Comparison of ENCODE assay signal across 20 cellular contexts in the genomic region with DNA sequence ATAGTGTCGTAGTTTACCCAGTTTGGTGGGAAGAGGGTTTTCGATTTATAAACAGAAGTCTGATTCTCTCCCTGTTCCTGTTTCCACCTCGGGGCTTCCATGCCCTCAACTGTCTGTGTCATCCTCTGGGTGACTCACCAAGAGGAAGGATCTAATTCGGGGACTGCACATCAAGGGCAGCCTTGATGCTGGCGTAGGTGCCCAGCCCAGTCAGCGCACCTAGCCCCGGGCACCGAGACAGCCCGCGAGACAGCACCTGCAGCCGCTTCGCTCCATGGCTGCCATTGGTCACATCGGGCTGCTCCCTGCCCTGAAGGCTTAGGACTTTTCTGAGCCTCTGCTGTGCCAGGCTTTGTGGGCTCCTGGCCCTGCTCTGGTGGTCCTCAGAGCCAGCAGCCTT. TPM values are rescaled to one million over a fixed set of nuclear protein-coding genes. Genes with fewer than 3 reads are reported as not detected.
A peak's percentile ranks its signal among the peaks of the same experiment; 100 is the strongest.
DNase-seq lines count a peak whose midpoint lies in the region; ATAC-seq and TF ChIP-seq lines count a peak whose summit lies in the region.
"Had no signal": no experiment of that assay in that cellular context is flagged by ENCODE, and none has a peak within 500 bp of the region (broad histone marks: within the 10 kb centered on the region; RNA-seq: fewer than 3 reads in every experiment).

No MANE protein-coding gene starts in this region.

- no peak overlapping the region for H3K9ac ChIP-seq in SK-N-SH

- in situ Hi-C loops in GM13977 (cut with MboI; ENCODE audit: low pct_unique_long_range_greater_than_20kb, low sequenced_read_pairs, unreplicated experiment) = no loop called here

- 48% methylated on average over 6 of the region's 13 CpGs for WGBS in SK-N-SH (ENCODE audit: low lambda C conversion rate)

- CTCF ChIA-PET in SK-N-SH (lab: Yijun Ruan, JAX) = no interaction called here

- H3K79me2 ChIP-seq in SK-N-SH (ENCODE audit: insufficient read depth) (no peaks in the 10 kb centered on the region; the same call in 1 of the 2 replicates), osteoblast (ENCODE audit: insufficient read depth, low read length) (peaks cover 14% of the 10 kb centered on the region)

- no peak for DNase-seq in SK-N-SH
- DNase-seq in Kasumi-1 (lab: John Stamatoyannopoulos, UW) = peak; percentile 12 to 21
- peak; percentile 42 for DNase-seq in SW480 (ENCODE audit: low spot score)
- peak; percentile 90 for DNase-seq in osteoblast (ENCODE audit: insufficient read length, low spot score, missing footprints)
- no peak for DNase-seq in NCI-H510A (lab: John Stamatoyannopoulos, UW)
- no peak for DNase-seq in COLO668 (lab: John Stamatoyannopoulos, UW; ENCODE audit: unreplicated experiment)
- no peak for DNase-seq in GM13977 (ENCODE audit: low spot score)
- DNase-seq: activated CD4-positive, alpha-beta T cell treated with anti-CD3 and anti-CD28 coated beads for 4 hours; activated naive CD4-positive, alpha-beta T cell treated with anti-CD3 and anti-CD28 coated beads for 36 hours; CD4-positive, CD25-positive, alpha-beta regulatory T cell; DMS79; hippocampal formation; islet precursor cell; KBM-7; NCI-H526; OCI-M1; stimulated activated CD8-positive, alpha-beta memory T cell treated with anti-CD3 and anti-CD28 coated beads, Interleukin-4, amount 100 ng/mL, for 48 hours had no signal

- ATAC-seq in SK-N-SH treated with all-trans-retinoic acid at 6 μM for 48 hours = no peak
- ATAC-seq: A549, GM23338 had no signal

- TF ChIP-seq RAD21 in SK-N-SH (IDR thresholded peaks at IDR 0.05; ENCODE audit: low read length) = no peak

- no peak overlapping the region for H2AFZ ChIP-seq in SK-N-SH (ENCODE audit: low read depth)
- H2AFZ ChIP-seq in osteoblast (ENCODE audit: low read length) = no peak overlapping the region
- H2AFZ ChIP-seq: GM23338 had no signal

- H4K20me1 ChIP-seq in SK-N-SH (ENCODE audit: insufficient read depth) (no peaks in the 10 kb centered on the region), osteoblast (ENCODE audit: insufficient read depth, low read length) (peaks cover 6% of the 10 kb centered on the region)

- no peak overlapping the region for H3K27ac ChIP-seq in SK-N-SH (ENCODE audit: low read depth in 2 of 2, low read length in 1 of 2)
- no peak overlapping the region for H3K27ac ChIP-seq in osteoblast (ENCODE audit: low read depth, low read length)
- H3K27ac ChIP-seq: A549 had no signal

- no peaks in the 10 kb centered on the region for H3F3A ChIP-seq in SK-N-SH (replicated peaks; ENCODE audit: insufficient read depth)

- H3K27me3 ChIP-seq in SK-N-SH (ENCODE audit: insufficient read depth) (no peaks in the 10 kb centered on the region), osteoblast (ENCODE audit: insufficient read depth, low read length) (no peaks in the 10 kb centered on the region)

- no peak for TF ChIP-seq CTCF in SK-N-SH (IDR thresholded peaks at IDR 0.05)
- TF ChIP-seq CTCF in osteoblast (IDR thresholded peaks at IDR 0.05; ENCODE audit: extremely low read depth, low read depth, low read length) = no peak
- no peak for TF ChIP-seq CTCF in GM13977 (IDR thresholded peaks at IDR 0.05; ENCODE audit: extremely low read depth, insufficient read depth, missing control alignments)

- H3K9me3 ChIP-seq in SK-N-SH = no peaks in the 10 kb centered on the region
- H3K9me3 ChIP-seq in osteoblast (ENCODE audit: low read depth, low read length) = peaks cover 3% of the 10 kb centered on the region
- H3K9me3 ChIP-seq: A549 had no signal

- H3K36me3 ChIP-seq in SK-N-SH (replicated peaks in 1 of 2; ENCODE audit: control insufficient read depth in 1 of 2, insufficient read depth in 2 of 2, low read length in 1 of 2) = peaks cover 2 to 8% of the 10 kb centered on the region in 2 experiments
- H3K36me3 ChIP-seq in osteoblast (ENCODE audit: insufficient read depth, low read length) = no peaks in the 10 kb centered on the region

- no peaks in the 10 kb centered on the region for H3K9me2 ChIP-seq in SK-N-SH

- H3K4me1 ChIP-seq in SK-N-SH (ENCODE audit: control insufficient read depth in 1 of 2, insufficient read depth in 2 of 2, low read depth in 1 of 2, low read length in 1 of 2) = peaks cover 0 to 13% of the 10 kb centered on the region in 2 experiments; a peak in 2 of 4 replicates
- peaks cover 3% of the 10 kb centered on the region for H3K4me1 ChIP-seq in osteoblast (ENCODE audit: insufficient read depth, low read length)
- H3K4me1 ChIP-seq: A549 had no signal

- POLR2A ChIA-PET in SK-N-SH (lab: Yijun Ruan, JAX) = no interaction called here

- no peak overlapping the region for H3K4me2 ChIP-seq in SK-N-SH
- no peak overlapping the region for H3K4me2 ChIP-seq in osteoblast (ENCODE audit: insufficient read depth, low read length)
- H3K4me2 ChIP-seq: A549, GM23338 had no signal

- TF ChIP-seq EP300 in SK-N-SH (IDR thresholded peaks at IDR 0.05; ENCODE audit: borderline replicate concordance in 1 of 2, low read depth in 1 of 2, low read length in 1 of 2) = no peak

- H3K4me3 ChIP-seq in SK-N-SH (ENCODE audit: low read depth in 2 of 2, low read length in 1 of 2) (no peak overlapping the region), osteoblast (ENCODE audit: insufficient read depth, low read length) (no peak overlapping the region)
- H3K4me3 ChIP-seq: A549, GM23338 had no signal

TF ChIP-seq in SK-N-SH, 30 proteins besides CTCF, POLR2A, EP300 and RAD21:
- TF ChIP-seq EZH2phosphoT487 (IDR thresholded peaks at IDR 0.05; ENCODE audit: borderline replicate concordance, low read depth) = no peak
- peak; percentile 7; the same call in 1 of the 2 replicates for TF ChIP-seq FOSL2 (IDR thresholded peaks at IDR 0.05; ENCODE audit: borderline replicate concordance, low read depth)

TF ChIP-seq in SK-N-SH treated with all-trans-retinoic acid at 6 μM for 48 hours, 23 proteins besides CTCF, POLR2A, EP300 and RAD21:
- TF ChIP-seq ARNTL (CRISPR knock-in tag; IDR thresholded peaks at IDR 0.05; ENCODE audit: borderline replicate concordance, low read depth) (no peak), ZNF8 (CRISPR knock-in tag; IDR thresholded peaks at IDR 0.05) (no peak)

RNA-seq across cellular contexts. Expression of a gene that starts 7.8 kb away (rescaled TPM):
- 7.2 and 7.9 TPM in 2 replicates for polyA plus RNA-seq in SK-N-SH (2012; rRNA removed)
- polyA plus RNA-seq in SK-N-SH (2012; cell fraction: cytosol; rRNA removed) = 2.8 and 5.4 TPM in 2 replicates
- polyA plus RNA-seq in SK-N-SH (2012; cell fraction: nucleus; rRNA removed) = 17.4 and 18.9 TPM in 2 replicates
- 14.1 and 16.3 TPM in 2 replicates for total RNA-seq in osteoblast

RNA-seq across cellular contexts. Expression of a gene that starts 8.2 kb away (rescaled TPM):
- polyA plus RNA-seq in SK-N-SH (2012; rRNA removed) = 173 and 220 TPM in 2 replicates
- polyA plus RNA-seq in SK-N-SH (2012; cell fraction: cytosol; rRNA removed) = 161 and 178 TPM in 2 replicates
- 111 and 125 TPM in 2 replicates for polyA plus RNA-seq in SK-N-SH (2012; cell fraction: nucleus; rRNA removed)
- 114 and 118 TPM in 2 replicates for total RNA-seq in osteoblast

RNA-seq across cellular contexts. Expression of a gene that starts 31.6 kb away (rescaled TPM):
- polyA plus RNA-seq in SK-N-SH (2012; rRNA removed) = 13.8 and 15.5 TPM in 2 replicates
- 4.8 and 6.1 TPM in 2 replicates for polyA plus RNA-seq in SK-N-SH (2012; cell fraction: cytosol; rRNA removed)
- polyA plus RNA-seq in SK-N-SH (2012; cell fraction: nucleus; rRNA removed) = 102 and 172 TPM in 2 replicates
- 2.7 and 4.3 TPM in 2 replicates for total RNA-seq in osteoblast
- polyA plus RNA-seq: CD4-positive, CD25-positive, alpha-beta regulatory T cell had no signal

RNA-seq across cellular contexts. Expression of a gene that starts 44.7 kb away (rescaled TPM):
- polyA plus RNA-seq in SK-N-SH (2012; rRNA removed) = 22.3 and 30.8 TPM in 2 replicates
- 14.8 and 24.2 TPM in 2 replicates for polyA plus RNA-seq in SK-N-SH (2012; cell fraction: cytosol; rRNA removed)
- 64.5 and 67.9 TPM in 2 replicates for polyA plus RNA-seq in SK-N-SH (2012; cell fraction: nucleus; rRNA removed)
- total RNA-seq in osteoblast = 15.3 and 19.5 TPM in 2 replicates

RNA-seq across cellular contexts. Expression of a gene that starts 48.4 kb away (rescaled TPM):
- 0.50 and 0.74 TPM in 2 replicates for polyA plus RNA-seq in SK-N-SH (2012; rRNA removed)
- 0.08 and 0.19 TPM in 2 replicates for polyA plus RNA-seq in SK-N-SH (2012; cell fraction: cytosol; rRNA removed)
- polyA plus RNA-seq in SK-N-SH (2012; cell fraction: nucleus; rRNA removed) = 0.80 and 1.5 TPM in 2 replicates
- total RNA-seq in osteoblast = 0.36 TPM in 1 of 2 replicates, not detected in the other
- total RNA-seq: activated naive CD4-positive, alpha-beta T cell treated with anti-CD3 and anti-CD28 coated beads for 36 hours; CD4-positive, CD25-positive, alpha-beta regulatory T cell; GM23338 had no signal
- polyA plus RNA-seq: CD4-positive, CD25-positive, alpha-beta regulatory T cell had no signal

Comparison
In these comparisons a context has a peak if more than half of its experiments do, and no peak if none do; other contexts are left out.
1. DNase-seq: peak in Kasumi-1 (2 of 2), SW480 (single experiment) and osteoblast (single experiment); none in SK-N-SH (single experiment), NCI-H510A (single experiment), COLO668 (single experiment) and GM13977 (single experiment).